Comparison of ENCODE assay signal across 1 cellular context in the genomic region with DNA sequence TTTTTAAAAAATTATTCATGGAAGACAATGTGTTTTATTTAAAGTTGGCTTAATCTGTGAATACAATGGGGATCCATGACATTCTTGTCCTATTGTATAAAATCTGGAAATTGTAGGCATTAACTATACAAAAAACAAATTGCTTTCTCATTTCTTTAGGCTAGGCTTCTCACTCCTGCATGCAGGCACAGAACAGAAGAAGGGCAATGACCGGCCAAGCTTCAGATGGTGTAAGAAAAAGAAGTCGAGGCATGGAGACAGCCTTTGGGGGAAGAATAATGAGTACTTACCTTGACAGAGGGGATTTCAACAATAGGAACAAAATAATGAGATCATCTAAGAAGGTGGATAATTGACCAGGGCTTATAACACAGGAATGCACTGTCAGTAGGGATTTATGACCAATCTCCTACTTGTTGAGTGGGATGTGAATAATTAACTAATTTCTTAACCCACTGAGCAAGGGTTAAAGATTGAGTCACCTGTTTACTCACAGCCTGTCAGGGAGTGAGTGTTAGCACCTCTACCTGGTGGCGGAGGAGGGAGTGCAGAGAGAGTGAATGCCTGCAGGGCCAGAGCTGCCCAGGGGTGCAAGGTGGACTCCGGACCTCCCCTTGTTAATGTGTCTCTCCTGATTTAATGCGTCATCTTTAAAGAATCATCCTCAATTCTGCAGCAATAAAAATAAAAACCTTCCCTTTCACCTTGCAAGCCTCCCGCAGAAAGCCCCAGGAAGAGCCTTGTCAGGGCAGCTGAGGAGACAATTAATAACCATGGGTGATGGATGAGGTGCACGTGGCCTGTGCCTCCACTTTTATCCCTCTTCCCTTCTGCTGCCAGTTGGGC.
A peak's percentile ranks its signal among the peaks of the same experiment; 100 is the strongest.
TF ChIP-seq lines count a peak whose summit lies in the region.

No MANE protein-coding gene starts in this region.

TF ChIP-seq in HepG2, 621 proteins besides CTCF, POLR2A, EP300 and RAD21 (continued from another document and continues in another):
- TF ChIP-seq ZNF646 (CRISPR knock-in tag; IDR thresholded peaks at IDR 0.05) = no peak
- TF ChIP-seq MXD3 (CRISPR knock-in tag; IDR thresholded peaks at IDR 0.05) = no peak
- peak; percentile 72 for TF ChIP-seq PHF21A (CRISPR knock-in tag; IDR thresholded peaks at IDR 0.05)
- TF ChIP-seq, protein P1, sequence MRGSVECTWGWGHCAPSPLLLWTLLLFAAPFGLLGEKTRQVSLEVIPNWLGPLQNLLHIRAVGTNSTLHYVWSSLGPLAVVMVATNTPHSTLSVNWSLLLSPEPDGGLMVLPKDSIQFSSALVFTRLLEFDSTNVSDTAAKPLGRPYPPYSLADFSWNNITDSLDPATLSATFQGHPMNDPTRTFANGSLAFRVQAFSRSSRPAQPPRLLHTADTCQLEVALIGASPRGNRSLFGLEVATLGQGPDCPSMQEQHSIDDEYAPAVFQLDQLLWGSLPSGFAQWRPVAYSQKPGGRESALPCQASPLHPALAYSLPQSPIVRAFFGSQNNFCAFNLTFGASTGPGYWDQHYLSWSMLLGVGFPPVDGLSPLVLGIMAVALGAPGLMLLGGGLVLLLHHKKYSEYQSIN (CRISPR knock-in tag; IDR thresholded peaks at IDR 0.05; ENCODE audit: borderline replicate concordance) = no peak
- TF ChIP-seq, protein P2, sequence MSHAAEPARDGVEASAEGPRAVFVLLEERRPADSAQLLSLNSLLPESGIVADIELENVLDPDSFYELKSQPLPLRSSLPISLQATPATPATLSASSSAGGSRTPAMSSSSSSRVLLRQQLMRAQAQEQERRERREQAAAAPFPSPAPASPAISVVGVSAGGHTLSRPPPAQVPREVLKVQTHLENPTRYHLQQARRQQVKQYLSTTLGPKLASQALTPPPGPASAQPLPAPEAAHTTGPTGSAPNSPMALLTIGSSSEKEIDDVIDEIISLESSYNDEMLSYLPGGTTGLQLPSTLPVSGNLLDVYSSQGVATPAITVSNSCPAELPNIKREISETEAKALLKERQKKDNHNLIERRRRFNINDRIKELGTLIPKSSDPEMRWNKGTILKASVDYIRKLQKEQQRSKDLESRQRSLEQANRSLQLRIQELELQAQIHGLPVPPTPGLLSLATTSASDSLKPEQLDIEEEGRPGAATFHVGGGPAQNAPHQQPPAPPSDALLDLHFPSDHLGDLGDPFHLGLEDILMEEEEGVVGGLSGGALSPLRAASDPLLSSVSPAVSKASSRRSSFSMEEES (CRISPR knock-in tag; IDR thresholded peaks at IDR 0.05) = 0 out of 2 replicates have a peak, but pooled peaks have one; percentile 19
- TF ChIP-seq, protein P3, sequence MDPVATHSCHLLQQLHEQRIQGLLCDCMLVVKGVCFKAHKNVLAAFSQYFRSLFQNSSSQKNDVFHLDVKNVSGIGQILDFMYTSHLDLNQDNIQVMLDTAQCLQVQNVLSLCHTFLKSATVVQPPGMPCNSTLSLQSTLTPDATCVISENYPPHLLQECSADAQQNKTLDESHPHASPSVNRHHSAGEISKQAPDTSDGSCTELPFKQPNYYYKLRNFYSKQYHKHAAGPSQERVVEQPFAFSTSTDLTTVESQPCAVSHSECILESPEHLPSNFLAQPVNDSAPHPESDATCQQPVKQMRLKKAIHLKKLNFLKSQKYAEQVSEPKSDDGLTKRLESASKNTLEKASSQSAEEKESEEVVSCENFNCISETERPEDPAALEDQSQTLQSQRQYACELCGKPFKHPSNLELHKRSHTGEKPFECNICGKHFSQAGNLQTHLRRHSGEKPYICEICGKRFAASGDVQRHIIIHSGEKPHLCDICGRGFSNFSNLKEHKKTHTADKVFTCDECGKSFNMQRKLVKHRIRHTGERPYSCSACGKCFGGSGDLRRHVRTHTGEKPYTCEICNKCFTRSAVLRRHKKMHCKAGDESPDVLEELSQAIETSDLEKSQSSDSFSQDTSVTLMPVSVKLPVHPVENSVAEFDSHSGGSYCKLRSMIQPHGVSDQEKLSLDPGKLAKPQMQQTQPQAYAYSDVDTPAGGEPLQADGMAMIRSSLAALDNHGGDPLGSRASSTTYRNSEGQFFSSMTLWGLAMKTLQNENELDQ (CRISPR knock-in tag; IDR thresholded peaks at IDR 0.05; ENCODE audit: borderline replicate concordance) = no peak
- no peak for TF ChIP-seq ZNF451 (CRISPR knock-in tag; IDR thresholded peaks at IDR 0.05)
- TF ChIP-seq ESRRA (CRISPR knock-in tag; IDR thresholded peaks at IDR 0.05; ENCODE audit: low read depth) = no peak
- peak; percentile 48; the same call in 1 of the 2 replicates for TF ChIP-seq HOXA9 (CRISPR knock-in tag; IDR thresholded peaks at IDR 0.05; ENCODE audit: borderline replicate concordance)
- TF ChIP-seq JUND (CRISPR knock-in tag; IDR thresholded peaks at IDR 0.05) = peak; percentile 95
- peak; percentile 92 for TF ChIP-seq GATAD2A (CRISPR knock-in tag; IDR thresholded peaks at IDR 0.05)
- TF ChIP-seq, protein P4, sequence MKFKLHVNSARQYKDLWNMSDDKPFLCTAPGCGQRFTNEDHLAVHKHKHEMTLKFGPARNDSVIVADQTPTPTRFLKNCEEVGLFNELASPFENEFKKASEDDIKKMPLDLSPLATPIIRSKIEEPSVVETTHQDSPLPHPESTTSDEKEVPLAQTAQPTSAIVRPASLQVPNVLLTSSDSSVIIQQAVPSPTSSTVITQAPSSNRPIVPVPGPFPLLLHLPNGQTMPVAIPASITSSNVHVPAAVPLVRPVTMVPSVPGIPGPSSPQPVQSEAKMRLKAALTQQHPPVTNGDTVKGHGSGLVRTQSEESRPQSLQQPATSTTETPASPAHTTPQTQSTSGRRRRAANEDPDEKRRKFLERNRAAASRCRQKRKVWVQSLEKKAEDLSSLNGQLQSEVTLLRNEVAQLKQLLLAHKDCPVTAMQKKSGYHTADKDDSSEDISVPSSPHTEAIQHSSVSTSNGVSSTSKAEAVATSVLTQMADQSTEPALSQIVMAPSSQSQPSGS (CRISPR knock-in tag; IDR thresholded peaks at IDR 0.05) = peak; percentile 97
- no peak for TF ChIP-seq ZNF468 (CRISPR knock-in tag; IDR thresholded peaks at IDR 0.05)
- no peak for TF ChIP-seq NRL (CRISPR knock-in tag; IDR thresholded peaks at IDR 0.05; ENCODE audit: borderline replicate concordance)
- TF ChIP-seq STAT6 (CRISPR knock-in tag; IDR thresholded peaks at IDR 0.05; ENCODE audit: borderline replicate concordance) = peak; percentile 51; the same call in 1 of the 2 replicates
- TF ChIP-seq SRSF9 (IDR thresholded peaks at IDR 0.05; ENCODE audit: borderline replicate concordance, insufficient read depth, low read depth, low read length, poor library complexity, severe bottlenecking) = no peak
- TF ChIP-seq SAFB2 (CRISPR knock-in tag; IDR thresholded peaks at IDR 0.05; ENCODE audit: borderline replicate concordance, low read depth) = no peak
- no peak for TF ChIP-seq YY1 (IDR thresholded peaks at IDR 0.05; ENCODE audit: insufficient read depth, insufficient replicate concordance, low read depth, low read length)
- TF ChIP-seq ZSCAN20 (CRISPR knock-in tag; IDR thresholded peaks at IDR 0.05; ENCODE audit: borderline replicate concordance) = no peak
- no peak for TF ChIP-seq ZNF83 (CRISPR knock-in tag; IDR thresholded peaks at IDR 0.05; ENCODE audit: borderline replicate concordance)
- no peak for TF ChIP-seq ZNF251 (CRISPR knock-in tag; IDR thresholded peaks at IDR 0.05)
- TF ChIP-seq NAIF1 (CRISPR knock-in tag; IDR thresholded peaks at IDR 0.05; ENCODE audit: borderline replicate concordance) = no peak
- no peak for TF ChIP-seq CHD4 (IDR thresholded peaks at IDR 0.05; ENCODE audit: borderline replicate concordance, low read length)
- no peak for TF ChIP-seq ZBTB7B (CRISPR knock-in tag; IDR thresholded peaks at IDR 0.05)
- TF ChIP-seq NFE2 (CRISPR knock-in tag; IDR thresholded peaks at IDR 0.05) = no peak
- TF ChIP-seq NR2F1 (CRISPR knock-in tag; IDR thresholded peaks at IDR 0.05) = peak in 1 of 2 experiments; percentile 22; a peak in 1 of 4 replicates
- no peak for TF ChIP-seq KLF9 (CRISPR knock-in tag; IDR thresholded peaks at IDR 0.05; ENCODE audit: low read depth)
- peak; percentile 50; the same call in 1 of the 2 replicates for TF ChIP-seq ZNF784 (CRISPR knock-in tag; IDR thresholded peaks at IDR 0.05; ENCODE audit: borderline replicate concordance)
- TF ChIP-seq ZNF234 (CRISPR knock-in tag; conservative IDR thresholded peaks at IDR 0.05) = no peak
- TF ChIP-seq, protein P5, sequence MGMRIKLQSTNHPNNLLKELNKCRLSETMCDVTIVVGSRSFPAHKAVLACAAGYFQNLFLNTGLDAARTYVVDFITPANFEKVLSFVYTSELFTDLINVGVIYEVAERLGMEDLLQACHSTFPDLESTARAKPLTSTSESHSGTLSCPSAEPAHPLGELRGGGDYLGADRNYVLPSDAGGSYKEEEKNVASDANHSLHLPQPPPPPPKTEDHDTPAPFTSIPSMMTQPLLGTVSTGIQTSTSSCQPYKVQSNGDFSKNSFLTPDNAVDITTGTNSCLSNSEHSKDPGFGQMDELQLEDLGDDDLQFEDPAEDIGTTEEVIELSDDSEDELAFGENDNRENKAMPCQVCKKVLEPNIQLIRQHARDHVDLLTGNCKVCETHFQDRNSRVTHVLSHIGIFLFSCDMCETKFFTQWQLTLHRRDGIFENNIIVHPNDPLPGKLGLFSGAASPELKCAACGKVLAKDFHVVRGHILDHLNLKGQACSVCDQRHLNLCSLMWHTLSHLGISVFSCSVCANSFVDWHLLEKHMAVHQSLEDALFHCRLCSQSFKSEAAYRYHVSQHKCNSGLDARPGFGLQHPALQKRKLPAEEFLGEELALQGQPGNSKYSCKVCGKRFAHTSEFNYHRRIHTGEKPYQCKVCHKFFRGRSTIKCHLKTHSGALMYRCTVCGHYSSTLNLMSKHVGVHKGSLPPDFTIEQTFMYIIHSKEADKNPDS (CRISPR knock-in tag; IDR thresholded peaks at IDR 0.05) = no peak
- no peak for TF ChIP-seq ZNF563 (CRISPR knock-in tag; IDR thresholded peaks at IDR 0.05)
